In genomic region chr12:25615119-25615518, GRCh38 we compare ENCODE assay signal across 11 cellular contexts.
DNase-seq lines count a peak whose midpoint lies in the region; ATAC-seq lines count a peak whose summit lies in the region.
"Had no signal": no experiment of that assay in that cellular context is flagged by ENCODE, and none has a peak within 500 bp of the region (broad histone marks: within the 10 kb centered on the region; RNA-seq: fewer than 3 reads in every experiment).

No MANE protein-coding gene starts in this region.

- DNase-seq in GDM1 (lab: John Stamatoyannopoulos, UW) (peak; percentile 28), NOMO-1 treated with DMSO at 0.1 percent for 48 hours (lab: John Stamatoyannopoulos, UW; ENCODE audit: unreplicated experiment) (peak; percentile 63), dedifferentiated amniotic fluid mesenchymal stem cell (ENCODE audit: extremely low spot score) (peak; percentile 26), DMS153 (lab: John Stamatoyannopoulos, UW) (no peak)
- DNase-seq in activated CD4-positive, alpha-beta T cell treated with anti-CD3 and anti-CD28 coated beads for 4 hours: no peak
- DNase-seq in stimulated activated CD4-positive, alpha-beta T cell treated with anti-CD3 and anti-CD28 coated beads, Interleukin-15, amount 100 ng/mL, for 24 hours: no peak
- DNase-seq: stimulated activated CD4-positive, alpha-beta T cell treated with anti-CD3 and anti-CD28 coated beads, Interleukin-1b, Interleukin-23, amount 100 ng/mL, for 48 hours; T-helper 9 cell; tibial artery had no signal

- no peaks in the 10 kb centered on the region for H3K36me3 ChIP-seq in mesodermal cell (ENCODE audit: control insufficient read depth, insufficient read depth, low read length)
- H3K36me3 ChIP-seq: tibial artery had no signal

- H3K4me1 ChIP-seq in mesodermal cell (ENCODE audit: control insufficient read depth, insufficient read depth, low read length, poor library complexity, severe bottlenecking): peaks cover 5% of the 10 kb centered on the region
- H3K4me1 ChIP-seq: tibial artery had no signal

- H3K27ac ChIP-seq in mesodermal cell (ENCODE audit: low read depth, low read length, severe bottlenecking): peak overlapping the region; percentile 36
- H3K27ac ChIP-seq: tibial artery had no signal

- no peak overlapping the region for H3K4me3 ChIP-seq in mesodermal cell (ENCODE audit: extremely low read depth, insufficient read depth, low read length, poor library complexity, severe bottlenecking)
- H3K4me3 ChIP-seq: tibial artery had no signal

- no peak for ATAC-seq in GM21528 (IDR thresholded peaks at IDR 0.05; ENCODE audit: low FRiP score, unreplicated experiment)

- H3K9me3 ChIP-seq in mesodermal cell (ENCODE audit: control insufficient read depth, low read length): no peaks in the 10 kb centered on the region
- H3K9me3 ChIP-seq: tibial artery had no signal

- WGBS in mesodermal cell (ENCODE audit: insufficient coverage in 2 of 2), 2 experiments: 62 to 92% methylated on average over 2 of the region's 3 CpGs

Comparison
In these comparisons a context has a peak if more than half of its experiments do, and no peak if none do; other contexts are left out.
1. DNase-seq: peak in GDM1 (single experiment), NOMO-1 treated with DMSO at 0.1 percent for 48 hours (single experiment) and dedifferentiated amniotic fluid mesenchymal stem cell (single experiment); none in activated CD4-positive, alpha-beta T cell treated with anti-CD3 and anti-CD28 coated beads for 4 hours (0 of 2), stimulated activated CD4-positive, alpha-beta T cell treated with anti-CD3 and anti-CD28 coated beads, Interleukin-15, amount 100 ng/mL, for 24 hours (single experiment) and DMS153 (single experiment).